ENCODE assay signal across 9 cellular contexts in the genomic region with DNA sequence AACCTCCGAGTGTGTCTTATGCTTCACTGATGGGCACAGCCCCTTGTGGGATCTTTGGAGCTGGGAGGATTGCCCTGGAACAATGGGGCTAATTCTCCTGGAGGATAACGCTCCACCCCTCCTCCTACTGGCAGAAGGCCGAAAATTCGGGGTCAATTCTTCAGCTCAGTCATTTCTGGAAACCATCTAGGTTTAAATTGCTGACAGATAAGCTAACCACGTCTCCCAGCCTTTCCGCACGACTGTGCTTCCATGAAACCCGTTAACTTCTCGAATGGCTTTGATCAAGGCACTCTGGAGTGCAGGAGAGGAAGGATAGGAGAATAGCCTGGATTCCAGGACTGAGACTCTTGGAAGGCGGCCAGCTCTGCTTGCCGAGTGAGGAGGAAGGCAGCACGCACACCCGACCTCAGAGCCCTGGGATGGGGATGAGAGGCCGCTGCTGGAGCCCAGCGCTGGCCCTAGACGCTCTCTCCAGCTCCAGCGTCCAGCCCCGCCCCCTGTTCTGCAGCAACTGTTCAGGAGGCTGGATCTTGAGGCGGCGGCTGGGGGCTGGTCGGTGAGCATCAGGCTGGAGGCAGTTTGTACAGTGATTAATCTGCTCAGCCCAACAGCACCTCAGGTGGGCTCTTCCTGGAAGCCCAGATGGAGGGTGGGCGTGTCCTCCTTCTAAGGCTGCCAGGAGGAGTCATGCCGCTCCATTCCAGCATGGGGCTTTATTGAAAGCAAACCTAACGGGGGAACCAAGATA.
DNase-seq lines count a peak whose midpoint lies in the region; ATAC-seq and TF ChIP-seq lines count a peak whose summit lies in the region.
"Had no signal": no experiment of that assay in that cellular context is flagged by ENCODE, and none has a peak within 500 bp of the region (broad histone marks: within the 10 kb centered on the region; RNA-seq: fewer than 3 reads in every experiment).

No MANE protein-coding gene starts in this region.

- intact Hi-C loops in lower lobe of right lung (cut with DNase I), result no loop called here

- no peaks in the 10 kb centered on the region for H3K36me3 ChIP-seq in lower lobe of right lung

- H3K36me3 Mint-ChIP-seq in activated CD8-positive, alpha-beta memory T cell treated with anti-CD3 and anti-CD28 coated beads, Interleukin-2, amount 10 ng/mL, durations not matched to agents 7 days and 5 days, result no peaks in the 10 kb centered on the region

- DNase-seq in activated CD8-positive, alpha-beta memory T cell treated with anti-CD3 and anti-CD28 coated beads for 24 hours, result peak; percentile 26
- no peak for DNase-seq in activated CD8-positive, alpha-beta memory T cell treated with anti-CD3 and anti-CD28 coated beads, Interleukin-2, amount 10 ng/mL, durations not matched to agents 7 days and 5 days
- DNase-seq in cardiac fibroblast (ENCODE audit: low read depth in 2 of 2) (peak; percentile 35 to 89), lower lobe of right lung (no peak), NCI-H1436 treated with DMSO at 0.1 percent for 48 hours (lab: John Stamatoyannopoulos, UW) (no peak), dedifferentiated amniotic fluid mesenchymal stem cell (ENCODE audit: extremely low spot score) (no peak)
- DNase-seq: NCI-H1930 had no signal

- ATAC-seq in activated CD8-positive, alpha-beta memory T cell treated with anti-CD3 and anti-CD28 coated beads, Interleukin-2, amount 10 ng/mL, durations not matched to agents 7 days and 5 days, result no peak
- ATAC-seq in lower lobe of right lung (peak; percentile 26 to 59), GM21529 (IDR thresholded peaks at IDR 0.05; ENCODE audit: unreplicated experiment) (no peak), HG02870 (IDR thresholded peaks at IDR 0.05; ENCODE audit: unreplicated experiment) (no peak)

- H3K9me3 Mint-ChIP-seq in activated CD8-positive, alpha-beta memory T cell treated with anti-CD3 and anti-CD28 coated beads, Interleukin-2, amount 10 ng/mL, durations not matched to agents 7 days and 5 days (ENCODE audit: low read depth), result no peaks in the 10 kb centered on the region

- no peak for TF ChIP-seq CTCF in cardiac fibroblast (IDR thresholded peaks at IDR 0.05; ENCODE audit: low read depth, low read length)
- no peak for TF ChIP-seq CTCF in lower lobe of right lung (IDR thresholded peaks at IDR 0.05)

- H3K9me3 ChIP-seq in lower lobe of right lung, result no peaks in the 10 kb centered on the region

- no peak overlapping the region for H3K4me3 Mint-ChIP-seq in activated CD8-positive, alpha-beta memory T cell treated with anti-CD3 and anti-CD28 coated beads, Interleukin-2, amount 10 ng/mL, durations not matched to agents 7 days and 5 days

- no peaks in the 10 kb centered on the region for H3K4me1 Mint-ChIP-seq in activated CD8-positive, alpha-beta memory T cell treated with anti-CD3 and anti-CD28 coated beads, Interleukin-2, amount 10 ng/mL, durations not matched to agents 7 days and 5 days

- H3K27ac ChIP-seq in lower lobe of right lung, result no peak overlapping the region

- H3K4me3 ChIP-seq in cardiac fibroblast (replicated peaks in 1 of 2; ENCODE audit: low read depth in 2 of 2, low read length in 2 of 2) (peak overlapping the region; percentile 8 to 10), lower lobe of right lung (no peak overlapping the region)

- peaks cover 6% of the 10 kb centered on the region for H3K27me3 Mint-ChIP-seq in activated CD8-positive, alpha-beta memory T cell treated with anti-CD3 and anti-CD28 coated beads, Interleukin-2, amount 10 ng/mL, durations not matched to agents 7 days and 5 days

- H3K27ac Mint-ChIP-seq in activated CD8-positive, alpha-beta memory T cell treated with anti-CD3 and anti-CD28 coated beads, Interleukin-2, amount 10 ng/mL, durations not matched to agents 7 days and 5 days, result no peak overlapping the region

- CTCF ChIA-PET in activated CD8-positive, alpha-beta memory T cell treated with anti-CD3 and anti-CD28 coated beads, Interleukin-2, amount 10 ng/mL, durations not matched to agents 7 days and 5 days (lab: Charles Lee), result no interaction called here

- H3K4me1 ChIP-seq in lower lobe of right lung, result no peaks in the 10 kb centered on the region

- peaks cover 19% of the 10 kb centered on the region for H3K27me3 ChIP-seq in lower lobe of right lung (ENCODE audit: low read depth)

Comparison
In these comparisons a context has a peak if more than half of its experiments do, and no peak if none do; other contexts are left out.
1. DNase-seq: peak in activated CD8-positive, alpha-beta memory T cell treated with anti-CD3 and anti-CD28 coated beads for 24 hours (single experiment) and cardiac fibroblast (2 of 2); none in activated CD8-positive, alpha-beta memory T cell treated with anti-CD3 and anti-CD28 coated beads, Interleukin-2, amount 10 ng/mL, durations not matched to agents 7 days and 5 days (single experiment), lower lobe of right lung (single experiment), NCI-H1436 treated with DMSO at 0.1 percent for 48 hours (single experiment) and dedifferentiated amniotic fluid mesenchymal stem cell (single experiment).
2. ATAC-seq: peak in lower lobe of right lung (2 of 2); none in activated CD8-positive, alpha-beta memory T cell treated with anti-CD3 and anti-CD28 coated beads, Interleukin-2, amount 10 ng/mL, durations not matched to agents 7 days and 5 days (single experiment), GM21529 (single experiment) and HG02870 (single experiment).